Comparison of ENCODE assay signal across 15 cellular contexts in genomic region chr2:113901943-113902342, GRCh38. TPM values are rescaled to one million over a fixed set of nuclear protein-coding genes. Genes with fewer than 3 reads are reported as not detected.
DNase-seq lines count a peak whose midpoint lies in the region; ATAC-seq and TF ChIP-seq lines count a peak whose summit lies in the region.
"Had no signal": no experiment of that assay in that cellular context is flagged by ENCODE, and none has a peak within 500 bp of the region (broad histone marks: within the 10 kb centered on the region; RNA-seq: fewer than 3 reads in every experiment).

No MANE protein-coding gene starts in this region.

- H3K9me3 ChIP-seq in SU-DHL-6 (ENCODE audit: insufficient read depth, low read length), result no peaks in the 10 kb centered on the region
- H3K9me3 ChIP-seq in naive thymus-derived CD4-positive, alpha-beta T cell (ENCODE audit: control insufficient read depth in 2 of 3, low read length in 3 of 3), result no peaks in the 10 kb centered on the region
- H3K9me3 ChIP-seq in smooth muscle cell (replicated peaks; ENCODE audit: low read depth), result peaks cover 7% of the 10 kb centered on the region
- H3K9me3 ChIP-seq: transverse colon had no signal

- no peak for DNase-seq in T-helper 2 cell treated with Interferon-gamma antibody and Interleukin-4, amounts not matched to agents 5 μg/mL and 100 μg/mL, for 36 hours (ENCODE audit: low spot score)
- no peak for DNase-seq in T-helper 2 cell
- peak in 1 of 2 experiments; percentile 71 for DNase-seq in HL-60 (ENCODE audit: low read depth in 1 of 2, low spot score in 1 of 2)
- DNase-seq in naive thymus-derived CD4-positive, alpha-beta T cell, result no peak
- DNase-seq in smooth muscle cell (lab: John Stamatoyannopoulos, UW; ENCODE audit: unreplicated experiment), result no peak
- no peak for DNase-seq in COR-L47 (lab: John Stamatoyannopoulos, UW)
- DNase-seq: 8988T, head of caudate nucleus, nephron progenitor cell, small intestine, transverse colon, WERI-Rb-1 had no signal

- peaks cover 74% of the 10 kb centered on the region for H3K4me1 Mint-ChIP-seq in T-helper 2 cell treated with Interferon-gamma antibody and Interleukin-4, amounts not matched to agents 5 μg/mL and 100 μg/mL, for 36 hours (ENCODE audit: low read depth)
- H3K4me1 Mint-ChIP-seq in naive thymus-derived CD4-positive, alpha-beta T cell, result peaks cover 73 to 100% (median 99%) of the 10 kb centered on the region in 7 donors

- H3K27me3 Mint-ChIP-seq in T-helper 2 cell treated with Interferon-gamma antibody and Interleukin-4, amounts not matched to agents 5 μg/mL and 100 μg/mL, for 36 hours (ENCODE audit: low read depth), result no peaks in the 10 kb centered on the region
- H3K27me3 Mint-ChIP-seq in naive thymus-derived CD4-positive, alpha-beta T cell, result no peaks in the 10 kb centered on the region

- H3K36me3 ChIP-seq in SU-DHL-6 (ENCODE audit: low read length) (peaks cover 30% of the 10 kb centered on the region), smooth muscle cell (ENCODE audit: low read depth) (no peaks in the 10 kb centered on the region)
- peaks cover 0 to 3% (median 0%) of the 10 kb centered on the region in 3 experiments for H3K36me3 ChIP-seq in naive thymus-derived CD4-positive, alpha-beta T cell (ENCODE audit: control insufficient read depth in 2 of 3, insufficient read depth in 3 of 3, low read length in 3 of 3)
- H3K36me3 ChIP-seq: transverse colon, WERI-Rb-1 had no signal

- intact Hi-C loops in naive thymus-derived CD4-positive, alpha-beta T cell (cut with micrococcal nuclease), result loop anchor here in 1 of 2 donors (1.0 kb wide), 1 partner anchor 11 kb away; no protein-coding TSS in a partner anchor

- ATAC-seq in naive thymus-derived CD4-positive, alpha-beta T cell, result peak; percentile 51
- no peak for ATAC-seq in HG02623 (IDR thresholded peaks at IDR 0.05; ENCODE audit: unreplicated experiment)
- ATAC-seq: left lobe of liver had no signal

- H3K9me3 Mint-ChIP-seq in T-helper 2 cell treated with Interferon-gamma antibody and Interleukin-4, amounts not matched to agents 5 μg/mL and 100 μg/mL, for 36 hours, result peaks cover 4% of the 10 kb centered on the region
- peaks cover 0 to 2% (median 0%) of the 10 kb centered on the region in 11 donors for H3K9me3 Mint-ChIP-seq in naive thymus-derived CD4-positive, alpha-beta T cell

- H3F3A ChIP-seq in SU-DHL-6 (ENCODE audit: insufficient read depth) (peaks cover 39% of the 10 kb centered on the region), smooth muscle cell (ENCODE audit: low read depth) (peaks cover 7% of the 10 kb centered on the region)

- H3K79me2 ChIP-seq in SU-DHL-6 (ENCODE audit: insufficient read depth, low read length) (peaks cover 100% of the 10 kb centered on the region), smooth muscle cell (ENCODE audit: low read depth) (peaks cover 100% of the 10 kb centered on the region)

- H3K9ac ChIP-seq in SU-DHL-6 (ENCODE audit: low read length), result no peak overlapping the region
- H3K9ac ChIP-seq in smooth muscle cell (ENCODE audit: low read depth), result no peak overlapping the region

- H2AFZ ChIP-seq in SU-DHL-6 (ENCODE audit: low read depth, low read length, severe bottlenecking) (no peak overlapping the region), smooth muscle cell (ENCODE audit: low read depth) (no peak overlapping the region)

- no peak for TF ChIP-seq CTCF in HL-60 (IDR thresholded peaks at IDR 0.05; ENCODE audit: insufficient read depth, low read length)
- TF ChIP-seq CTCF in SU-DHL-6 (IDR thresholded peaks at IDR 0.05; ENCODE audit: insufficient read depth, low read length, poor library complexity, severe bottlenecking), result no peak
- no peak for TF ChIP-seq CTCF in smooth muscle cell (IDR thresholded peaks at IDR 0.05; ENCODE audit: borderline replicate concordance, insufficient read depth, poor library complexity, severe bottlenecking)

- CTCF ChIA-PET in naive thymus-derived CD4-positive, alpha-beta T cell (lab: Charles Lee), result no interaction called here

- H3K36me3 Mint-ChIP-seq in T-helper 2 cell treated with Interferon-gamma antibody and Interleukin-4, amounts not matched to agents 5 μg/mL and 100 μg/mL, for 36 hours (ENCODE audit: low read depth), result peaks cover 48% of the 10 kb centered on the region
- peaks cover 0 to 46% (median 28%) of the 10 kb centered on the region in 5 donors for H3K36me3 Mint-ChIP-seq in naive thymus-derived CD4-positive, alpha-beta T cell

- H3K27ac ChIP-seq in HL-60 (replicated peaks) (peak overlapping the region; percentile 77), SU-DHL-6 (ENCODE audit: low read depth, low read length) (peak overlapping the region; percentile 42; the same call in 1 of the 2 replicates), smooth muscle cell (ENCODE audit: low read depth) (no peak overlapping the region)
- no peak overlapping the region for H3K27ac ChIP-seq in naive thymus-derived CD4-positive, alpha-beta T cell (ENCODE audit: low read depth, low read length)
- H3K27ac ChIP-seq: transverse colon, WERI-Rb-1 had no signal

- H3K4me3 ChIP-seq in HL-60 (replicated peaks; ENCODE audit: insufficient read depth, low read length) (no peak overlapping the region), SU-DHL-6 (ENCODE audit: insufficient read depth, low read length, poor library complexity, severe bottlenecking) (no peak overlapping the region), smooth muscle cell (no peak overlapping the region)
- no peak overlapping the region for H3K4me3 ChIP-seq in naive thymus-derived CD4-positive, alpha-beta T cell (ENCODE audit: low read length)
- H3K4me3 ChIP-seq: transverse colon had no signal

- POLR2A ChIA-PET in naive thymus-derived CD4-positive, alpha-beta T cell (lab: Charles Lee), result no interaction called here

- peaks cover 56 to 67% of the 10 kb centered on the region in 2 donors for H3K4me1 ChIP-seq in naive thymus-derived CD4-positive, alpha-beta T cell (ENCODE audit: control insufficient read depth in 2 of 2, insufficient read depth in 2 of 2, low read length in 2 of 2)
- peaks cover 17% of the 10 kb centered on the region for H3K4me1 ChIP-seq in smooth muscle cell (ENCODE audit: low read depth)

- WGBS in smooth muscle cell (ENCODE audit: low lambda C conversion rate), result 94% methylated on average over 2 of the region's 2 CpGs

- H3K27ac Mint-ChIP-seq in T-helper 2 cell treated with Interferon-gamma antibody and Interleukin-4, amounts not matched to agents 5 μg/mL and 100 μg/mL, for 36 hours, result peak overlapping the region; percentile 28
- H3K27ac Mint-ChIP-seq in naive thymus-derived CD4-positive, alpha-beta T cell, result peak overlapping the region in 8 of 9 donors; percentile 60 to 85 (median 68)

- peaks cover 90% of the 10 kb centered on the region for H4K20me1 ChIP-seq in SU-DHL-6 (ENCODE audit: low read depth, low read length)
- H4K20me1 ChIP-seq in smooth muscle cell (ENCODE audit: low read depth), result peaks cover 100% of the 10 kb centered on the region

- H3K4me3 Mint-ChIP-seq in T-helper 2 cell treated with Interferon-gamma antibody and Interleukin-4, amounts not matched to agents 5 μg/mL and 100 μg/mL, for 36 hours, result peak overlapping the region; percentile 26
- peak overlapping the region; percentile 5 to 98 (median 71) for H3K4me3 Mint-ChIP-seq in naive thymus-derived CD4-positive, alpha-beta T cell
- H3K4me3 Mint-ChIP-seq: nephron progenitor cell had no signal

- no peaks in the 10 kb centered on the region for H3K9me2 ChIP-seq in SU-DHL-6 (replicated peaks; ENCODE audit: insufficient read depth, low read length)

- H3K4me2 ChIP-seq in SU-DHL-6 (ENCODE audit: low read depth, low read length, poor library complexity, severe bottlenecking) (peak overlapping the region; percentile 36), smooth muscle cell (no peak overlapping the region)

- no peaks in the 10 kb centered on the region for H3K27me3 ChIP-seq in HL-60 (ENCODE audit: insufficient read depth, poor library complexity, severe bottlenecking)
- no peaks in the 10 kb centered on the region for H3K27me3 ChIP-seq in SU-DHL-6 (ENCODE audit: low read length)
- no peaks in the 10 kb centered on the region for H3K27me3 ChIP-seq in naive thymus-derived CD4-positive, alpha-beta T cell (ENCODE audit: control insufficient read depth in 2 of 2, insufficient read depth in 2 of 2, low read length in 2 of 2)
- no peaks in the 10 kb centered on the region for H3K27me3 ChIP-seq in smooth muscle cell (ENCODE audit: low read depth)
- H3K27me3 ChIP-seq: transverse colon had no signal

RNA-seq across cellular contexts. Expression of gene ACTR3, which starts 12.1 kb away (rescaled TPM):
- 100 to 1,000 TPM; 172 to 612 (median 213) TPM for total RNA-seq in naive thymus-derived CD4-positive, alpha-beta T cell
- polyA plus RNA-seq in naive thymus-derived CD4-positive, alpha-beta T cell, result 100 to 1,000 TPM; 438 to 486 TPM
- 257 and 263 TPM in 2 replicates for total RNA-seq in smooth muscle cell
- 173 and 199 TPM in 2 replicates for polyA plus RNA-seq in smooth muscle cell

Comparison
In these comparisons a context has a peak if more than half of its experiments do, and no peak if none do; other contexts are left out.
1. H3K27ac ChIP-seq: peak in HL-60 (single experiment) and SU-DHL-6 (single experiment); none in naive thymus-derived CD4-positive, alpha-beta T cell (single experiment) and smooth muscle cell (single experiment).